Comparison of ENCODE assay signal across 19 cellular contexts in the genomic region with DNA sequence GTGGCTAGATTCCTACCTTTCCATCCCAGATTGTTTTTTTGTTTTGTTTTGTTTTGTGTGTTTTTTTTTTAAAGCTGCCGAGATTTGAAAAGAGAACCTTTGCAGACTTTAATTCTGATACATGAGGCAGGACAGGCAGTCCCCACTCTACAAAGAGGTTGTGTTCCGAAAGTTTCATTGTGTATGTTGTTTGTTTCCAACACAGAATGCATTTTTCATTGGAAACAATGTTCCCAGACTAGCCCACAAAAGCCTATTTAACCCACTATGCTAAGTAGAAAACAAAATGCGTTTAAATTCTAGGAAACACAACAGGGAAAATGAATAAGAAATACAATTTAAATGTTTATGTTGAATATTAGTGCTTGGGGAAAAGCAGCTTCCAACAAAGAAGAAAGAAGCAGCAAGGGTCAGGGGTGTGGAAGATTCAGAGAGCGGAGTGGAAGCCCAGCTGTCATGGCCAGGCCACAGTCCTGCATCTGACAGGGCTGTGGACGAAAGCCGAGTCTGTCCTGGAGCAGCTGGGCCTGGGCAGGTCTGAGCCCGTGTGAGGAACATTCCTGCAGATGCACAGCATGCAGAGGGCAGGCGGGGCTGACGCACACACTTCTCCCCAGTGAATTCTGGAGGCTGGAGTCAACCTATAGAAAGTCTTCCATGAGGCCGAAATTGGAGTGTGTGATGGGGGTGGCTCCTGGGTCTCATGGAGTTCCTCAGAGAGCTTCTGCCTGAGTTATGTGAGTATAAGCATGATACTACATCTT. TPM values are rescaled to one million over a fixed set of nuclear protein-coding genes. Genes with fewer than 3 reads are reported as not detected.
DNase-seq lines count a peak whose midpoint lies in the region; ATAC-seq lines count a peak whose summit lies in the region.
"Had no signal": no experiment of that assay in that cellular context is flagged by ENCODE, and none has a peak within 500 bp of the region (broad histone marks: within the 10 kb centered on the region; RNA-seq: fewer than 3 reads in every experiment).

No MANE protein-coding gene starts in this region.

- DNase-seq in LHCN-M2 (ENCODE audit: low read depth) (peak; percentile 31), sciatic nerve (ENCODE audit: low spot score) (no peak), NCI-H526 treated with DMSO at 0.1 percent for 48 hours (lab: John Stamatoyannopoulos, UW) (no peak), OCI-M1 (lab: John Stamatoyannopoulos, UW) (no peak), left colon (no peak)
- DNase-seq in activated naive CD8-positive, alpha-beta T cell treated with anti-CD3 and anti-CD28 coated beads, Interleukin-2, amount 50 U/mL, for 24 hours, result no peak
- DNase-seq: activated CD4-positive, alpha-beta memory T cell treated with anti-CD3 and anti-CD28 coated beads, Interleukin-2, amount 10 ng/mL, durations not matched to agents 7 days and 5 days; activated naive CD4-positive, alpha-beta T cell treated with Interleukin-2 at 50 U/mL for 16 hours; DND-41; kidney glomerular epithelial cell; NCI-H1436; NCI-H2171 treated with DMSO at 0.1 percent for 48 hours; NCI-H69; right cardiac atrium had no signal

- no peak overlapping the region for H3K4me3 Mint-ChIP-seq in activated naive CD8-positive, alpha-beta T cell treated with anti-CD3 and anti-CD28 coated beads, Interleukin-2, amount 50 U/mL, for 24 hours
- H3K4me3 Mint-ChIP-seq: activated CD4-positive, alpha-beta memory T cell treated with anti-CD3 and anti-CD28 coated beads, Interleukin-2, amount 10 ng/mL, durations not matched to agents 7 days and 5 days; stimulated activated memory B cell treated with anti-CD40 and anti-IgM and Interleukin-4, amounts not matched to agents 10 μg/mL and 1 μg/mL and 100 μg/mL, for 72 hours; T-helper 2 cell treated with Interferon-gamma antibody and Interleukin-4, amounts not matched to agents 5 μg/mL and 100 μg/mL, for 36 hours had no signal

- H3K4me1 Mint-ChIP-seq in activated naive CD8-positive, alpha-beta T cell treated with anti-CD3 and anti-CD28 coated beads, Interleukin-2, amount 50 U/mL, for 24 hours, result peaks cover 2% of the 10 kb centered on the region
- H3K4me1 Mint-ChIP-seq: activated CD4-positive, alpha-beta memory T cell treated with anti-CD3 and anti-CD28 coated beads, Interleukin-2, amount 10 ng/mL, durations not matched to agents 7 days and 5 days had no signal

- no peaks in the 10 kb centered on the region for H3K9me3 Mint-ChIP-seq in activated naive CD8-positive, alpha-beta T cell treated with anti-CD3 and anti-CD28 coated beads, Interleukin-2, amount 50 U/mL, for 24 hours
- H3K9me3 Mint-ChIP-seq: activated CD4-positive, alpha-beta memory T cell treated with anti-CD3 and anti-CD28 coated beads, Interleukin-2, amount 10 ng/mL, durations not matched to agents 7 days and 5 days; T-helper 2 cell treated with Interferon-gamma antibody and Interleukin-4, amounts not matched to agents 5 μg/mL and 100 μg/mL, for 36 hours had no signal

- ATAC-seq in sciatic nerve (peak; percentile 44), left colon (no peak)
- no peak for ATAC-seq in activated naive CD8-positive, alpha-beta T cell treated with anti-CD3 and anti-CD28 coated beads, Interleukin-2, amount 50 U/mL, for 24 hours
- ATAC-seq: right cardiac atrium; stimulated activated memory B cell treated with anti-CD40 and anti-IgM and Interleukin-4, amounts not matched to agents 10 μg/mL and 1 μg/mL and 100 μg/mL, for 72 hours had no signal

- H3K27ac ChIP-seq in cingulate gyrus (ENCODE audit: low read depth, low read length) (peak overlapping the region; percentile 85), layer of hippocampus (ENCODE audit: low read depth, low read length) (peak overlapping the region; percentile 83)
- H3K27ac ChIP-seq: upper lobe of left lung had no signal

- no peaks in the 10 kb centered on the region for H3K27me3 Mint-ChIP-seq in activated naive CD8-positive, alpha-beta T cell treated with anti-CD3 and anti-CD28 coated beads, Interleukin-2, amount 50 U/mL, for 24 hours
- H3K27me3 Mint-ChIP-seq: activated CD4-positive, alpha-beta memory T cell treated with anti-CD3 and anti-CD28 coated beads, Interleukin-2, amount 10 ng/mL, durations not matched to agents 7 days and 5 days; stimulated activated memory B cell treated with anti-CD40 and anti-IgM and Interleukin-4, amounts not matched to agents 10 μg/mL and 1 μg/mL and 100 μg/mL, for 72 hours had no signal

- intact Hi-C loops in sciatic nerve (cut with DNase I) (no loop called here), left colon (cut with DNase I, micrococcal nuclease) (no loop called here)

- no peaks in the 10 kb centered on the region for H3K27me3 ChIP-seq in layer of hippocampus (ENCODE audit: control insufficient read depth, insufficient read depth, low read length)
- H3K27me3 ChIP-seq: upper lobe of left lung had no signal

- H3K27ac Mint-ChIP-seq in activated naive CD8-positive, alpha-beta T cell treated with anti-CD3 and anti-CD28 coated beads, Interleukin-2, amount 50 U/mL, for 24 hours, result no peak overlapping the region
- H3K27ac Mint-ChIP-seq: activated CD4-positive, alpha-beta memory T cell treated with anti-CD3 and anti-CD28 coated beads, Interleukin-2, amount 10 ng/mL, durations not matched to agents 7 days and 5 days; T-helper 2 cell treated with Interferon-gamma antibody and Interleukin-4, amounts not matched to agents 5 μg/mL and 100 μg/mL, for 36 hours had no signal

- H3K36me3 Mint-ChIP-seq in activated naive CD8-positive, alpha-beta T cell treated with anti-CD3 and anti-CD28 coated beads, Interleukin-2, amount 50 U/mL, for 24 hours (ENCODE audit: low read depth), result no peaks in the 10 kb centered on the region
- H3K36me3 Mint-ChIP-seq: stimulated activated memory B cell treated with anti-CD40 and anti-IgM and Interleukin-4, amounts not matched to agents 10 μg/mL and 1 μg/mL and 100 μg/mL, for 72 hours had no signal

RNA-seq across cellular contexts. Expression of a gene that starts 12.4 kb away (rescaled TPM):
- total RNA-seq in LHCN-M2 (2014; rRNA removed), result 41.2 and 45.5 TPM in 2 replicates
- 13.8 TPM for polyA plus RNA-seq in LHCN-M2 (2012)
- 56.9 TPM for total RNA-seq in sciatic nerve
- 10 to 100 TPM; 17.6 to 23.8 TPM for total RNA-seq in left colon
